Comparison of ENCODE assay signal across 17 cellular contexts in genomic region chr1:6868371-6869001, GRCh38.
DNase-seq lines count a peak whose midpoint lies in the region; ATAC-seq, FAIRE-seq and TF ChIP-seq lines count a peak whose summit lies in the region.
"Had no signal": no experiment of that assay in that cellular context is flagged by ENCODE, and none has a peak within 500 bp of the region (broad histone marks: within the 10 kb centered on the region; RNA-seq: fewer than 3 reads in every experiment).

No MANE protein-coding gene starts in this region.

- FAIRE-seq in GM18507 (lab: Jason Lieb, UNC), result peak; percentile 84
- FAIRE-seq: endometrium, H1, HTR-8/SVneo had no signal

- H3K4me1 ChIP-seq in endodermal cell (ENCODE audit: control insufficient read depth, insufficient read depth, low read length), result no peaks in the 10 kb centered on the region

- H3K36me3 ChIP-seq in endodermal cell (ENCODE audit: control insufficient read depth, insufficient read depth, low read length), result no peaks in the 10 kb centered on the region

- H3K36me3 Mint-ChIP-seq in endodermal cell (ENCODE audit: low read depth) (peaks cover 15% of the 10 kb centered on the region), neural crest cell (ENCODE audit: low read depth) (peaks cover 5% of the 10 kb centered on the region)

- WGBS in endodermal cell (ENCODE audit: insufficient coverage in 1 of 2, insufficient read length in 1 of 2), 2 experiments, result 50 to 100% methylated on average over 1 to 2 of the region's 2 CpGs

- H3K9me3 ChIP-seq in endodermal cell (ENCODE audit: control insufficient read depth, low read length), result no peaks in the 10 kb centered on the region
- H3K9me3 ChIP-seq: spleen had no signal

- TF ChIP-seq CTCF in endodermal cell (conservative IDR thresholded peaks at IDR 0.05) (no peak), neural crest cell (conservative IDR thresholded peaks at IDR 0.05) (peak; percentile 8)

- H3K4me1 Mint-ChIP-seq in endodermal cell (peaks cover 43% of the 10 kb centered on the region), neural crest cell (peaks cover 68% of the 10 kb centered on the region)

- no peak for DNase-seq in GM18507 (ENCODE audit: extremely low spot score, insufficient read length, low read depth)
- peak; percentile 49 for DNase-seq in RPMI7951 (ENCODE audit: low read depth)
- DNase-seq in endodermal cell, result no peak
- DNase-seq in neural crest cell (ENCODE audit: low read depth, low spot score), result no peak
- DNase-seq in NCI-H2171 (lab: John Stamatoyannopoulos, UW), result no peak
- DNase-seq in H4 (ENCODE audit: low spot score), result no peak
- no peak for DNase-seq in AG08396 (ENCODE audit: low spot score)
- DNase-seq: activated CD8-positive, alpha-beta T cell treated with anti-CD3 and anti-CD28 coated beads, Interleukin-2, amount 10 ng/mL, durations not matched to agents 7 days and 5 days; activated naive CD8-positive, alpha-beta T cell treated with anti-CD3 and anti-CD28 coated beads, Interleukin-2, amount 50 U/mL, for 24 hours; naive thymus-derived CD4-positive, alpha-beta T cell; NCI-H187 treated with DMSO at 0.1 percent for 48 hours; spleen had no signal

- H3K9me3 Mint-ChIP-seq in endodermal cell, result no peaks in the 10 kb centered on the region
- H3K9me3 Mint-ChIP-seq in neural crest cell, result no peaks in the 10 kb centered on the region
- H3K9me3 Mint-ChIP-seq: activated naive CD8-positive, alpha-beta T cell treated with anti-CD3 and anti-CD28 coated beads, Interleukin-2, amount 50 U/mL, for 24 hours; naive thymus-derived CD4-positive, alpha-beta T cell had no signal

- H3K27me3 ChIP-seq in endodermal cell (ENCODE audit: control insufficient read depth, insufficient read depth, low read length, poor library complexity, severe bottlenecking), result no peaks in the 10 kb centered on the region
- H3K27me3 ChIP-seq: spleen had no signal

- H3K4me3 Mint-ChIP-seq in endodermal cell (no peak overlapping the region), neural crest cell (peak overlapping the region; percentile 21)
- H3K4me3 Mint-ChIP-seq: activated CD8-positive, alpha-beta T cell treated with anti-CD3 and anti-CD28 coated beads, Interleukin-2, amount 10 ng/mL, durations not matched to agents 7 days and 5 days; activated naive CD8-positive, alpha-beta T cell treated with anti-CD3 and anti-CD28 coated beads, Interleukin-2, amount 50 U/mL, for 24 hours; naive thymus-derived CD4-positive, alpha-beta T cell had no signal

- H3K27me3 Mint-ChIP-seq in endodermal cell (ENCODE audit: insufficient read depth) (no peaks in the 10 kb centered on the region), neural crest cell (ENCODE audit: low read depth) (no peaks in the 10 kb centered on the region)
- H3K27me3 Mint-ChIP-seq: activated naive CD8-positive, alpha-beta T cell treated with anti-CD3 and anti-CD28 coated beads, Interleukin-2, amount 50 U/mL, for 24 hours; naive thymus-derived CD4-positive, alpha-beta T cell had no signal

- no peak overlapping the region for H3K4me3 ChIP-seq in endodermal cell (ENCODE audit: low read length)
- H3K4me3 ChIP-seq: spleen had no signal

- no peak for ATAC-seq in HG02642 (IDR thresholded peaks at IDR 0.05; ENCODE audit: poor library complexity, unreplicated experiment)
- ATAC-seq: activated CD8-positive, alpha-beta T cell treated with anti-CD3 and anti-CD28 coated beads, Interleukin-2, amount 10 ng/mL, durations not matched to agents 7 days and 5 days; activated naive CD8-positive, alpha-beta T cell treated with anti-CD3 and anti-CD28 coated beads, Interleukin-2, amount 50 U/mL, for 24 hours; naive thymus-derived CD4-positive, alpha-beta T cell had no signal

- no peak overlapping the region for H3K9ac ChIP-seq in endodermal cell (ENCODE audit: extremely low read depth, low read length, poor library complexity, severe bottlenecking)

- H3K27ac ChIP-seq in endodermal cell (ENCODE audit: low read depth, low read length), result peak overlapping the region; percentile 92
- H3K27ac ChIP-seq: C4-2B had no signal

- H3K27ac Mint-ChIP-seq in endodermal cell, result peak overlapping the region; percentile 60
- H3K27ac Mint-ChIP-seq in neural crest cell (ENCODE audit: unreplicated experiment), result peak overlapping the region; percentile 93
- H3K27ac Mint-ChIP-seq: activated CD8-positive, alpha-beta T cell treated with anti-CD3 and anti-CD28 coated beads, Interleukin-2, amount 10 ng/mL, durations not matched to agents 7 days and 5 days; activated naive CD8-positive, alpha-beta T cell treated with anti-CD3 and anti-CD28 coated beads, Interleukin-2, amount 50 U/mL, for 24 hours had no signal
